Comparison of ENCODE assay signal across 8 cellular contexts in genomic region chr17:57455063-57455914, GRCh38.
A peak's percentile ranks its signal among the peaks of the same experiment; 100 is the strongest.
DNase-seq lines count a peak whose midpoint lies in the region; ATAC-seq and TF ChIP-seq lines count a peak whose summit lies in the region.
"Had no signal": no experiment of that assay in that cellular context is flagged by ENCODE, and none has a peak within 500 bp of the region (broad histone marks: within the 10 kb centered on the region; RNA-seq: fewer than 3 reads in every experiment).

No MANE protein-coding gene starts in this region.

- H3K27ac ChIP-seq in cingulate gyrus (ENCODE audit: low read depth, low read length) (peak overlapping the region; percentile 82), sigmoid colon (peak overlapping the region in 1 of 4 donors; percentile 5), gastrocnemius medialis (peak overlapping the region in 2 of 4 donors; percentile 14 to 21)

- intact Hi-C loops in sigmoid colon (cut with DNase I) (no loop called here), gastrocnemius medialis (cut with DNase I; ENCODE audit: low total_unique reads) (no loop called here)

- ATAC-seq in GM18907 (IDR thresholded peaks at IDR 0.05; ENCODE audit: unreplicated experiment), result peak; percentile 76
- ATAC-seq in HG02852 (IDR thresholded peaks at IDR 0.05; ENCODE audit: unreplicated experiment), result peak; percentile 80
- ATAC-seq in gastrocnemius medialis, result no peak

- H3K9me3 ChIP-seq in skeletal muscle satellite cell (replicated peaks; ENCODE audit: low read length) (no peaks in the 10 kb centered on the region), sigmoid colon (no peaks in the 10 kb centered on the region), gastrocnemius medialis (no peaks in the 10 kb centered on the region)

- H3K4me2 ChIP-seq in skeletal muscle satellite cell (ENCODE audit: low read length), result no peak overlapping the region

- in situ Hi-C loops in gastrocnemius medialis (cut with MboI; ENCODE audit: low sequenced_read_pairs in 4 of 4), result no loop called here

- H3K4me3 ChIP-seq in skeletal muscle satellite cell (ENCODE audit: low read length) (no peak overlapping the region), sigmoid colon (no peak overlapping the region), gastrocnemius medialis (no peak overlapping the region)
- H3K4me3 ChIP-seq: lung had no signal

- H3K4me1 ChIP-seq in skeletal muscle satellite cell (ENCODE audit: control insufficient read depth, insufficient read depth, low read length), result peaks cover 13% of the 10 kb centered on the region
- H3K4me1 ChIP-seq in sigmoid colon, result peaks cover 0 to 5% (median 0%) of the 10 kb centered on the region in 4 donors
- H3K4me1 ChIP-seq in gastrocnemius medialis, result peaks cover 12 to 14% of the 10 kb centered on the region in 2 donors

- TF ChIP-seq CTCF in sigmoid colon (IDR thresholded peaks at IDR 0.05) (no peak), gastrocnemius medialis (IDR thresholded peaks at IDR 0.05 in 4 of 5, conservative IDR thresholded peaks at IDR 0.05 in 1 of 5) (no peak)

- 47 to 78% methylated on average over 25 of the region's 25 CpGs for WGBS in sigmoid colon, 2 donors

- H3K36me3 ChIP-seq in skeletal muscle satellite cell (ENCODE audit: insufficient read depth, low read length), result no peaks in the 10 kb centered on the region
- H3K36me3 ChIP-seq in sigmoid colon, result no peaks in the 10 kb centered on the region
- H3K36me3 ChIP-seq in gastrocnemius medialis, result no peaks in the 10 kb centered on the region

- no peak for TF ChIP-seq EP300 in sigmoid colon (IDR thresholded peaks at IDR 0.05)

- TF ChIP-seq POLR2A in sigmoid colon (IDR thresholded peaks at IDR 0.05) (no peak), gastrocnemius medialis (IDR thresholded peaks at IDR 0.05) (no peak)

- H3K27me3 ChIP-seq in skeletal muscle satellite cell (ENCODE audit: control insufficient read depth, insufficient read depth, low read length), result no peaks in the 10 kb centered on the region
- H3K27me3 ChIP-seq in sigmoid colon, result no peaks in the 10 kb centered on the region
- H3K27me3 ChIP-seq in gastrocnemius medialis, result no peaks in the 10 kb centered on the region

- peak; percentile 17 for DNase-seq in OCI-M1 (lab: John Stamatoyannopoulos, UW)
- DNase-seq in sigmoid colon, result no peak
- no peak for DNase-seq in gastrocnemius medialis

- H3K9ac ChIP-seq in skeletal muscle satellite cell (ENCODE audit: low read depth, low read length), result peak overlapping the region; percentile 34

Comparison
In these comparisons a context has a peak if more than half of its experiments do, and no peak if none do; other contexts are left out.
1. ATAC-seq: peak in GM18907 (single experiment) and HG02852 (single experiment); none in gastrocnemius medialis (0 of 2).